In the genomic region with DNA sequence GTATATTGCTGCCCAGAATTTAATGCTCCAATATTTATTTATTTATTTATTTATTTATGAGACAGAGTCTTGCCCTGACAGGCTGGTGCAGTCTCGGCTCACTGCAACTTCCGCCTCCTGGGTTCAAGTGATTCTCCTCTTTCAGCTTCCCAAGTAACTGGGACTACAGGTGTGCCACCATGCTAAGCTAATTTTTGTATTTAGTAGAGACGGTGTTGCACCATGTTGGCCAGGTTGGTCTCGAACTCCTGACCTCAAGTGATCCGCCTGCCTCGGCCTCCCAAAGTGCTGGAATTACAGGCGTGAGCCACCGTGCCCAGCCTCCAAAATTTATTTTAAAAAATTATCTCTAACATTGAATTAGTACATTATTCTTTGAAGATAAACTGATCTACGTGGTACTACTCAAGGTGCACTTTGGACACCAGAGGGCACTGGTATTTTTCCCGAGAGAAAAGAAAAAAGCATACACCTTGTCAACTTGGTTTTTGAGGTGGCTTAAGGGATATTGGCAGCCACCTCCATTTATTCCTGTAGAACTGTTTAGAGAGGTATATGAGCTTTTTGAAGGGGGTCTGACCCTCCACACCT, we compare ENCODE assay signal across 9 cellular contexts. TPM values are rescaled to one million over a fixed set of nuclear protein-coding genes. Genes with fewer than 3 reads are reported as not detected.
DNase-seq lines count a peak whose midpoint lies in the region; ATAC-seq and TF ChIP-seq lines count a peak whose summit lies in the region.
"Had no signal": no experiment of that assay in that cellular context is flagged by ENCODE, and none has a peak within 500 bp of the region (broad histone marks: within the 10 kb centered on the region; RNA-seq: fewer than 3 reads in every experiment).

No MANE protein-coding gene starts in this region.

- no peak overlapping the region for H3K4me3 ChIP-seq in OCI-LY1 (ENCODE audit: low read depth, low read length, poor library complexity, severe bottlenecking)
- no peak overlapping the region for H3K4me3 ChIP-seq in stomach

- TF ChIP-seq EP300 in stomach (IDR thresholded peaks at IDR 0.05) = no peak

- intact Hi-C loops in stomach (cut with DNase I; ENCODE audit: low total_unique reads) = no loop called here

- 49 to 62% (median 56%) methylated on average over 10 of the region's 10 CpGs for WGBS in stomach, 5 donors

- DNase-seq in activated naive CD4-positive, alpha-beta T cell (lab: John Stamatoyannopoulos, UW) = no peak
- DNase-seq in effector memory CD8-positive, alpha-beta T cell = no peak
- DNase-seq in stomach = no peak
- DNase-seq in NCI-H1694 treated with DMSO at 0.1 percent for 48 hours (lab: John Stamatoyannopoulos, UW) = no peak
- DNase-seq in SHP77 (lab: John Stamatoyannopoulos, UW) = no peak
- DNase-seq in occipital lobe (lab: John Stamatoyannopoulos, UW) = no peak
- DNase-seq: GM23248 had no signal

- H3K4me1 Mint-ChIP-seq in activated naive CD4-positive, alpha-beta T cell treated with anti-CD3 and anti-CD28 coated beads, Interleukin-2, amount 50 U/mL, for 24 hours = peaks cover 22% of the 10 kb centered on the region
- H3K4me1 Mint-ChIP-seq in effector memory CD8-positive, alpha-beta T cell (ENCODE audit: low read depth in 2 of 2) = peaks cover 17 to 21% of the 10 kb centered on the region in 2 donors

- H3K4me3 Mint-ChIP-seq in activated naive CD4-positive, alpha-beta T cell treated with anti-CD3 and anti-CD28 coated beads, Interleukin-2, amount 50 U/mL, for 24 hours = peak overlapping the region; percentile 97
- H3K4me3 Mint-ChIP-seq in effector memory CD8-positive, alpha-beta T cell = peak overlapping the region; percentile 27 to 95

- H3K36me3 ChIP-seq in OCI-LY1 (ENCODE audit: insufficient read depth, low read length) = peaks cover 25% of the 10 kb centered on the region; the same call in 1 of the 2 replicates
- peaks cover 0 to 15% (median 11%) of the 10 kb centered on the region in 4 donors for H3K36me3 ChIP-seq in stomach

- no peaks in the 10 kb centered on the region for H3K36me3 Mint-ChIP-seq in activated naive CD4-positive, alpha-beta T cell treated with anti-CD3 and anti-CD28 coated beads, Interleukin-2, amount 50 U/mL, for 24 hours
- peaks cover 7% of the 10 kb centered on the region for H3K36me3 Mint-ChIP-seq in effector memory CD8-positive, alpha-beta T cell (ENCODE audit: insufficient read depth)

- ATAC-seq in effector memory CD8-positive, alpha-beta T cell (replicated peaks) = no peak

- H3K27ac Mint-ChIP-seq in activated naive CD4-positive, alpha-beta T cell treated with anti-CD3 and anti-CD28 coated beads, Interleukin-2, amount 50 U/mL, for 24 hours = no peak overlapping the region
- H3K27ac Mint-ChIP-seq in effector memory CD8-positive, alpha-beta T cell = peak overlapping the region; percentile 69 to 77

- H3K9me3 Mint-ChIP-seq in activated naive CD4-positive, alpha-beta T cell treated with anti-CD3 and anti-CD28 coated beads, Interleukin-2, amount 50 U/mL, for 24 hours = no peaks in the 10 kb centered on the region
- no peaks in the 10 kb centered on the region for H3K9me3 Mint-ChIP-seq in effector memory CD8-positive, alpha-beta T cell

- H2AFZ ChIP-seq in OCI-LY1 (ENCODE audit: low read length) = no peak overlapping the region

- no peak overlapping the region for H3K9ac ChIP-seq in OCI-LY1 (ENCODE audit: low read length)

- H3K27ac ChIP-seq in OCI-LY1 (ENCODE audit: low read depth, low read length, poor library complexity, severe bottlenecking) (peak overlapping the region; percentile 47), stomach (peak overlapping the region; percentile 8 to 89 (median 70))

- H3F3A ChIP-seq in OCI-LY1 (ENCODE audit: insufficient read depth, low read length) = no peaks in the 10 kb centered on the region

- H3K4me1 ChIP-seq in OCI-LY1 (ENCODE audit: insufficient read depth, low read length, severe bottlenecking) (peaks cover 15% of the 10 kb centered on the region), stomach (peaks cover 15 to 58% (median 41%) of the 10 kb centered on the region in 4 donors)

- no peaks in the 10 kb centered on the region for H3K79me2 ChIP-seq in OCI-LY1 (ENCODE audit: insufficient read depth, low read length)

- H3K4me2 ChIP-seq in OCI-LY1 (ENCODE audit: low read length) = no peak overlapping the region

- TF ChIP-seq POLR2A in stomach (IDR thresholded peaks at IDR 0.05) = no peak

- no peaks in the 10 kb centered on the region for H4K20me1 ChIP-seq in OCI-LY1 (ENCODE audit: insufficient read depth, low read length)

- H3K9me2 ChIP-seq in OCI-LY1 (ENCODE audit: low read depth, low read length) = no peaks in the 10 kb centered on the region

- H3K27me3 Mint-ChIP-seq in activated naive CD4-positive, alpha-beta T cell treated with anti-CD3 and anti-CD28 coated beads, Interleukin-2, amount 50 U/mL, for 24 hours = no peaks in the 10 kb centered on the region
- H3K27me3 Mint-ChIP-seq in effector memory CD8-positive, alpha-beta T cell = no peaks in the 10 kb centered on the region

- H3K27me3 ChIP-seq in OCI-LY1 (ENCODE audit: insufficient read depth, low read length) (no peaks in the 10 kb centered on the region), stomach (no peaks in the 10 kb centered on the region)

- H3K9me3 ChIP-seq in OCI-LY1 (ENCODE audit: low read length) (no peaks in the 10 kb centered on the region), stomach (no peaks in the 10 kb centered on the region)

- TF ChIP-seq CTCF in OCI-LY1 (IDR thresholded peaks at IDR 0.05; ENCODE audit: low read length) (peak; percentile 54), stomach (IDR thresholded peaks at IDR 0.05) (peak in 2 of 7 experiments; percentile 8 to 18)

RNA-seq across cellular contexts. Expression of a gene that starts 1.4 kb away (rescaled TPM):
- total RNA-seq in stomach (100 to 1,000 TPM in 2 of 5 donors, 10 to 100 TPM in 3; 18.1 to 106 (median 100.0) TPM), occipital lobe (210 TPM)
- polyA plus RNA-seq in stomach = 10 to 100 TPM; 47.9 to 76.0 (median 70.9) TPM

RNA-seq across cellular contexts. Expression of a gene that starts 9.8 kb away (rescaled TPM):
- 10 to 100 TPM; 14.0 to 42.8 (median 32.6) TPM for total RNA-seq in stomach
- 1 to 10 TPM; 3.0 to 4.5 (median 3.7) TPM for polyA plus RNA-seq in stomach
- 57.1 TPM for total RNA-seq in occipital lobe
